10 cellular contexts compared by ENCODE assay signal in the genomic region with DNA sequence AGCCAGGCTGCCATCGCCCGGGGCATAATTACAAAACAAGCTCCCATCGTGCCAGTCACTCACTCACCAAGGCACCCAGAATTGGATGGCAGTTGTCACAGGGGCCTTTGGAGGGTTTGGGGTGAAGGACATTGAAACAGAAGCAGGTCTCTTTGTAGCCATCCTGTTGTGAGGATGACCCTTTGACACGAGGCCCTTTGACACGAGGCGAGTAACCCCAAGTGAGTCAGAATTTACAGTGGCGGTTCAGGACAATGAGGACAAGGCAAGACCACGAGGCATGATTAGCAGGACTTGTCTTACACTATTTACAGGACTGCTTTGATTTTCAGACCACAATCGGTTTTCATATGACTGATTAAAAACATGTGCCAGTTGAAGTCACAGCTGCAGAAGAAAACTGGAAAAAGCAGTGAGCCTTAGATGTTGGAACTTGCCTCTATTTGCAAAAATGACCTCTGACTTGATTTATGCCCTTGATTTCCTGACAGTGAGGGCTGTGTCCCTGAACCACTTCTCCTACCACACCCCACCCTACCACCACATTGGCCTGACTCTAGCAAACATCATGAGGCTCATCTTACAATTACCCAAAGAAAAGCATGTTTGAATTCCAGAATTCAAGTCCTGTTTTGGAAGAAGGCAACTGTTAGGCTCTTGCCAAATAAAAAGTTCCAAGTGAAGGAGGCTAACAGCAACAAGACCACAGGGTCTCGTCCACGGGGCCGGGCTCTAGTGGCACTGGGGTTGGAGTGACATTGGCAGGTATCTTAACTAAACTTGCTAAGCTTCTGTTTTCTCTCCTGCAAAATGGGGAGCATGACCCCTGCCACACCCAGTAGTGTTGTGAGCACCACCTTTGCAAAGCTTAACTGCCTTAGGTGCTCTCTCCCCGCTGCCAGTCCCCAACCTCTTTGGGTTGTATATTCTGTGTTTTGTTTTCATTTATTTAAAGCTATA.
DNase-seq lines count a peak whose midpoint lies in the region; ATAC-seq lines count a peak whose summit lies in the region.
"Had no signal": no experiment of that assay in that cellular context is flagged by ENCODE, and none has a peak within 500 bp of the region (broad histone marks: within the 10 kb centered on the region; RNA-seq: fewer than 3 reads in every experiment).

No MANE protein-coding gene starts in this region.

- H3K27me3 Mint-ChIP-seq in stimulated activated memory B cell treated with anti-CD40 and anti-IgM and Interleukin-4, amounts not matched to agents 10 μg/mL and 1 μg/mL and 100 μg/mL, for 72 hours, result no peaks in the 10 kb centered on the region
- H3K27me3 Mint-ChIP-seq: naive thymus-derived CD4-positive, alpha-beta T cell had no signal

- H3K27ac Mint-ChIP-seq in stimulated activated memory B cell treated with anti-CD40 and anti-IgM and Interleukin-4, amounts not matched to agents 10 μg/mL and 1 μg/mL and 100 μg/mL, for 72 hours, result peak overlapping the region; percentile 71

- peaks cover 35% of the 10 kb centered on the region for H3K36me3 Mint-ChIP-seq in stimulated activated memory B cell treated with anti-CD40 and anti-IgM and Interleukin-4, amounts not matched to agents 10 μg/mL and 1 μg/mL and 100 μg/mL, for 72 hours

- ATAC-seq in stimulated activated memory B cell treated with anti-CD40 and anti-IgM and Interleukin-4, amounts not matched to agents 10 μg/mL and 1 μg/mL and 100 μg/mL, for 72 hours, result no peak
- no peak for ATAC-seq in HG02642 (IDR thresholded peaks at IDR 0.05; ENCODE audit: poor library complexity, unreplicated experiment)
- ATAC-seq in GM18511 (IDR thresholded peaks at IDR 0.05; ENCODE audit: unreplicated experiment), result no peak
- ATAC-seq: naive thymus-derived CD4-positive, alpha-beta T cell had no signal

- H3K4me3 Mint-ChIP-seq in stimulated activated memory B cell treated with anti-CD40 and anti-IgM and Interleukin-4, amounts not matched to agents 10 μg/mL and 1 μg/mL and 100 μg/mL, for 72 hours, result no peak overlapping the region
- H3K4me3 Mint-ChIP-seq: naive thymus-derived CD4-positive, alpha-beta T cell had no signal

- peaks cover 34% of the 10 kb centered on the region for H3K4me1 Mint-ChIP-seq in stimulated activated memory B cell treated with anti-CD40 and anti-IgM and Interleukin-4, amounts not matched to agents 10 μg/mL and 1 μg/mL and 100 μg/mL, for 72 hours

- DNase-seq in ELR (ENCODE audit: low read depth) (peak; percentile 14), RPMI7951 (ENCODE audit: low read depth) (peak; percentile 91), fibroblast of peridontal ligament (ENCODE audit: extremely low read depth) (peak; percentile 96), RPMI8226 (no peak), kidney glomerular epithelial cell (lab: John Stamatoyannopoulos, UW) (no peak)
- DNase-seq: naive thymus-derived CD4-positive, alpha-beta T cell; NCI-H2227 treated with DMSO at 0.1 percent for 48 hours had no signal

- no peaks in the 10 kb centered on the region for H3K9me3 Mint-ChIP-seq in stimulated activated memory B cell treated with anti-CD40 and anti-IgM and Interleukin-4, amounts not matched to agents 10 μg/mL and 1 μg/mL and 100 μg/mL, for 72 hours

Comparison
In these comparisons a context has a peak if more than half of its experiments do, and no peak if none do; other contexts are left out.
1. DNase-seq: peak in ELR (single experiment), RPMI7951 (single experiment) and fibroblast of peridontal ligament (single experiment); none in RPMI8226 (single experiment) and kidney glomerular epithelial cell (single experiment).